1 cellular context compared by ENCODE assay signal in the genomic region with DNA sequence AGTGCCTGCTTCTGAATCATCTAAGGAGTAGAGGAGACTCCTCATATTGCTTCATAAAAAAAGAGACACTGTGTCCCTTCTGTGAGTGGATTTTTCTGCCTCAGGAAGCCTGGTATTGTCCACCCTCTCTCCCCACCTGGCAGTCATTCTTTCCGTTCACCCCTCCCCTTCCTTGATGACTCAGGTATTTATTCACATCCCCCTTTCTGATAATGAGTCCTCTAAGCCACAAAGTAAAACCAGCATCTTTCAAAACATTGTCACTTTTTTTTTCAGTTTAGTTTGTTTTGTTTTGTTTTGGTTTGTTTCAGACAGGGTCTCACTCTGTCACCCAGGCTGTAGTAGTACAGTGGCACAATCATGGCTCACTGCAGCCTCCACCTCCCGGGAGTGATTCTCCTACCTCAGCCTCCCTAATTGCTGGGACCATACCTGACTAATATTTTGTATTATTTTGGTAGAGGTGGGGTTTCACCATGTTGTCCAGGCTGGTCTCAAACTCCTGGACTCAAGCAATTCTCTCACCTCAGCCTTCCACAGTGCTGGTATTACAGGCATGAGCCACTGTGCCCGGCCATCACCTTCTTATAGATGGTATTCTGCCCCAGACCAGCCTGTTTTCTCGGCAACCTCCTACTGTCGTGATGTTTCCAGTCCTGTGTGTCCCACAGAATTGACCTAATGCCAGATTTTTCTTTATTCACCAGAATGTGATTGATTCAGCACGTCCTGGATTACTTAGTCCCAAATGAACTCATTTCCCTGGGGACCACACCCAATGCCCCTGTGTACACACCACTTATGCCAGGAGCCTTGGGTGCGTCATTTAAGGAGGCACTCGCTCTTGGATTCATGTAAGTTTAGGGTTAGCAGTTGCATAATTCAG.
TF ChIP-seq lines count a peak whose summit lies in the region.

No MANE protein-coding gene starts in this region.

TF ChIP-seq in HCT116, 20 proteins besides CTCF, POLR2A, EP300 and RAD21 (continued from another document):
- TF ChIP-seq, protein P1, sequence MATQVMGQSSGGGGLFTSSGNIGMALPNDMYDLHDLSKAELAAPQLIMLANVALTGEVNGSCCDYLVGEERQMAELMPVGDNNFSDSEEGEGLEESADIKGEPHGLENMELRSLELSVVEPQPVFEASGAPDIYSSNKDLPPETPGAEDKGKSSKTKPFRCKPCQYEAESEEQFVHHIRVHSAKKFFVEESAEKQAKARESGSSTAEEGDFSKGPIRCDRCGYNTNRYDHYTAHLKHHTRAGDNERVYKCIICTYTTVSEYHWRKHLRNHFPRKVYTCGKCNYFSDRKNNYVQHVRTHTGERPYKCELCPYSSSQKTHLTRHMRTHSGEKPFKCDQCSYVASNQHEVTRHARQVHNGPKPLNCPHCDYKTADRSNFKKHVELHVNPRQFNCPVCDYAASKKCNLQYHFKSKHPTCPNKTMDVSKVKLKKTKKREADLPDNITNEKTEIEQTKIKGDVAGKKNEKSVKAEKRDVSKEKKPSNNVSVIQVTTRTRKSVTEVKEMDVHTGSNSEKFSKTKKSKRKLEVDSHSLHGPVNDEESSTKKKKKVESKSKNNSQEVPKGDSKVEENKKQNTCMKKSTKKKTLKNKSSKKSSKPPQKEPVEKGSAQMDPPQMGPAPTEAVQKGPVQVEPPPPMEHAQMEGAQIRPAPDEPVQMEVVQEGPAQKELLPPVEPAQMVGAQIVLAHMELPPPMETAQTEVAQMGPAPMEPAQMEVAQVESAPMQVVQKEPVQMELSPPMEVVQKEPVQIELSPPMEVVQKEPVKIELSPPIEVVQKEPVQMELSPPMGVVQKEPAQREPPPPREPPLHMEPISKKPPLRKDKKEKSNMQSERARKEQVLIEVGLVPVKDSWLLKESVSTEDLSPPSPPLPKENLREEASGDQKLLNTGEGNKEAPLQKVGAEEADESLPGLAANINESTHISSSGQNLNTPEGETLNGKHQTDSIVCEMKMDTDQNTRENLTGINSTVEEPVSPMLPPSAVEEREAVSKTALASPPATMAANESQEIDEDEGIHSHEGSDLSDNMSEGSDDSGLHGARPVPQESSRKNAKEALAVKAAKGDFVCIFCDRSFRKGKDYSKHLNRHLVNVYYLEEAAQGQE (IDR thresholded peaks at IDR 0.05; ENCODE audit: low read depth): no peak
- TF ChIP-seq CBX3 (IDR thresholded peaks at IDR 0.05; ENCODE audit: low read depth) (peak; percentile 90), SIN3A (IDR thresholded peaks at IDR 0.05; ENCODE audit: low read depth) (no peak; the same call in 1 of the 2 replicates)
- TF ChIP-seq, protein P2, sequence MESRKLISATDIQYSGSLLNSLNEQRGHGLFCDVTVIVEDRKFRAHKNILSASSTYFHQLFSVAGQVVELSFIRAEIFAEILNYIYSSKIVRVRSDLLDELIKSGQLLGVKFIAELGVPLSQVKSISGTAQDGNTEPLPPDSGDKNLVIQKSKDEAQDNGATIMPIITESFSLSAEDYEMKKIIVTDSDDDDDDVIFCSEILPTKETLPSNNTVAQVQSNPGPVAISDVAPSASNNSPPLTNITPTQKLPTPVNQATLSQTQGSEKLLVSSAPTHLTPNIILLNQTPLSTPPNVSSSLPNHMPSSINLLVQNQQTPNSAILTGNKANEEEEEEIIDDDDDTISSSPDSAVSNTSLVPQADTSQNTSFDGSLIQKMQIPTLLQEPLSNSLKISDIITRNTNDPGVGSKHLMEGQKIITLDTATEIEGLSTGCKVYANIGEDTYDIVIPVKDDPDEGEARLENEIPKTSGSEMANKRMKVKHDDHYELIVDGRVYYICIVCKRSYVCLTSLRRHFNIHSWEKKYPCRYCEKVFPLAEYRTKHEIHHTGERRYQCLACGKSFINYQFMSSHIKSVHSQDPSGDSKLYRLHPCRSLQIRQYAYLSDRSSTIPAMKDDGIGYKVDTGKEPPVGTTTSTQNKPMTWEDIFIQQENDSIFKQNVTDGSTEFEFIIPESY (IDR thresholded peaks at IDR 0.05; ENCODE audit: extremely low read depth, insufficient replicate concordance, low read length): peak; percentile 41
